In the genomic region with DNA sequence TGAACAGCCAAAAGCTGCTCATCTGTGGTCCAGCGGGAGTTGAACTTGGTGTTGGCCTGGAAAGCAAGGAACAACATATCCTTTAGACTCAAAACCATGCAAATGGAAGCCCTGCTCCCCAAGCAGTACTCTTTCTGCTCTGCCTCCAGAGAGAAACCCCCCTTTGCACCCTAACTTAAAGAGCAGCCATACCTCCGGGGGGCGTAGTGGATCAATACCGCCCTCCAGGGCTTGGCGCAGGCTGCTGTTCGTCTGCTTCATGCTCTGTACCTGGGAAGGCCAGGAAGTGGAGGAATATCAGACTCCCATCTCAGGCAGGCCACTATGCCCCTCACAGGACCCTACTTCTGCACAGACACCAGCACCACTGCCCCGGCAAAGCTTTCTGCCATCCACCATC, we compare ENCODE assay signal across 1 cellular context.
TF ChIP-seq lines count a peak whose summit lies in the region.

No MANE protein-coding gene starts in this region.

TF ChIP-seq in K562, 482 proteins besides CTCF, POLR2A, EP300 and RAD21:
- TF ChIP-seq GTF2E2 (tag; IDR thresholded peaks at IDR 0.05) (no peak), FOS (IDR thresholded peaks at IDR 0.05; ENCODE audit: extremely low read depth, insufficient read length) (no peak), SIRT6 (IDR thresholded peaks at IDR 0.05; ENCODE audit: low read depth, low read length) (no peak), U2AF2 (optimal IDR thresholded peaks at IDR 0.05; ENCODE audit: low read depth, low read length) (no peak), HDGF (IDR thresholded peaks at IDR 0.05) (no peak), ADNP (tag; IDR thresholded peaks at IDR 0.05) (no peak)
- TF ChIP-seq, protein P1, sequence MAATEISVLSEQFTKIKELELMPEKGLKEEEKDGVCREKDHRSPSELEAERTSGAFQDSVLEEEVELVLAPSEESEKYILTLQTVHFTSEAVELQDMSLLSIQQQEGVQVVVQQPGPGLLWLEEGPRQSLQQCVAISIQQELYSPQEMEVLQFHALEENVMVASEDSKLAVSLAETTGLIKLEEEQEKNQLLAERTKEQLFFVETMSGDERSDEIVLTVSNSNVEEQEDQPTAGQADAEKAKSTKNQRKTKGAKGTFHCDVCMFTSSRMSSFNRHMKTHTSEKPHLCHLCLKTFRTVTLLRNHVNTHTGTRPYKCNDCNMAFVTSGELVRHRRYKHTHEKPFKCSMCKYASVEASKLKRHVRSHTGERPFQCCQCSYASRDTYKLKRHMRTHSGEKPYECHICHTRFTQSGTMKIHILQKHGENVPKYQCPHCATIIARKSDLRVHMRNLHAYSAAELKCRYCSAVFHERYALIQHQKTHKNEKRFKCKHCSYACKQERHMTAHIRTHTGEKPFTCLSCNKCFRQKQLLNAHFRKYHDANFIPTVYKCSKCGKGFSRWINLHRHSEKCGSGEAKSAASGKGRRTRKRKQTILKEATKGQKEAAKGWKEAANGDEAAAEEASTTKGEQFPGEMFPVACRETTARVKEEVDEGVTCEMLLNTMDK (IDR thresholded peaks at IDR 0.05; ENCODE audit: borderline replicate concordance, insufficient read depth, low read depth, low read length, poor library complexity, severe bottlenecking) = peak; percentile 60
- TF ChIP-seq, protein P2, sequence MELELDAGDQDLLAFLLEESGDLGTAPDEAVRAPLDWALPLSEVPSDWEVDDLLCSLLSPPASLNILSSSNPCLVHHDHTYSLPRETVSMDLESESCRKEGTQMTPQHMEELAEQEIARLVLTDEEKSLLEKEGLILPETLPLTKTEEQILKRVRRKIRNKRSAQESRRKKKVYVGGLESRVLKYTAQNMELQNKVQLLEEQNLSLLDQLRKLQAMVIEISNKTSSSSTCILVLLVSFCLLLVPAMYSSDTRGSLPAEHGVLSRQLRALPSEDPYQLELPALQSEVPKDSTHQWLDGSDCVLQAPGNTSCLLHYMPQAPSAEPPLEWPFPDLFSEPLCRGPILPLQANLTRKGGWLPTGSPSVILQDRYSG (tag; conservative IDR thresholded peaks at IDR 0.05; ENCODE audit: low read depth) = no peak
- TF ChIP-seq, protein P3, sequence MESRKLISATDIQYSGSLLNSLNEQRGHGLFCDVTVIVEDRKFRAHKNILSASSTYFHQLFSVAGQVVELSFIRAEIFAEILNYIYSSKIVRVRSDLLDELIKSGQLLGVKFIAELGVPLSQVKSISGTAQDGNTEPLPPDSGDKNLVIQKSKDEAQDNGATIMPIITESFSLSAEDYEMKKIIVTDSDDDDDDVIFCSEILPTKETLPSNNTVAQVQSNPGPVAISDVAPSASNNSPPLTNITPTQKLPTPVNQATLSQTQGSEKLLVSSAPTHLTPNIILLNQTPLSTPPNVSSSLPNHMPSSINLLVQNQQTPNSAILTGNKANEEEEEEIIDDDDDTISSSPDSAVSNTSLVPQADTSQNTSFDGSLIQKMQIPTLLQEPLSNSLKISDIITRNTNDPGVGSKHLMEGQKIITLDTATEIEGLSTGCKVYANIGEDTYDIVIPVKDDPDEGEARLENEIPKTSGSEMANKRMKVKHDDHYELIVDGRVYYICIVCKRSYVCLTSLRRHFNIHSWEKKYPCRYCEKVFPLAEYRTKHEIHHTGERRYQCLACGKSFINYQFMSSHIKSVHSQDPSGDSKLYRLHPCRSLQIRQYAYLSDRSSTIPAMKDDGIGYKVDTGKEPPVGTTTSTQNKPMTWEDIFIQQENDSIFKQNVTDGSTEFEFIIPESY (CRISPR knock-in tag; IDR thresholded peaks at IDR 0.05) = peak; percentile 87
